In genomic region chr18:31040982-31041345, GRCh38 we compare ENCODE assay signal across 13 cellular contexts. TPM values are rescaled to one million over a fixed set of nuclear protein-coding genes. Genes with fewer than 3 reads are reported as not detected.
A peak's percentile ranks its signal among the peaks of the same experiment; 100 is the strongest.
DNase-seq lines count a peak whose midpoint lies in the region; ATAC-seq, FAIRE-seq and TF ChIP-seq lines count a peak whose summit lies in the region.
"Had no signal": no experiment of that assay in that cellular context is flagged by ENCODE, and none has a peak within 500 bp of the region (broad histone marks: within the 10 kb centered on the region; RNA-seq: fewer than 3 reads in every experiment).

No MANE protein-coding gene starts in this region.

- CTCF ChIA-PET in Calu3 (lab: Charles Lee): no interaction called here
- CTCF ChIA-PET in endothelial cell of umbilical vein (lab: Charles Lee): no interaction called here

- peaks cover 3% of the 10 kb centered on the region for H3K4me1 ChIP-seq in endothelial cell of umbilical vein (ENCODE audit: control insufficient read depth, extremely low read depth, insufficient read depth, low read length)

- TF ChIP-seq CTCF in Calu3 (IDR thresholded peaks at IDR 0.05; ENCODE audit: unreplicated experiment) (no peak), endothelial cell of umbilical vein (IDR thresholded peaks at IDR 0.05; ENCODE audit: extremely low read depth in 1 of 2, insufficient read depth in 1 of 2, low read depth in 1 of 2, low read length in 2 of 2) (no peak), nephron (IDR thresholded peaks at IDR 0.05; ENCODE audit: unreplicated experiment in 3 of 3) (no peak)

- H3K4me1 Mint-ChIP-seq in Calu3 (ENCODE audit: low read depth, unreplicated experiment) (peaks cover 19% of the 10 kb centered on the region), nephron (peaks cover 21% of the 10 kb centered on the region)

- no peaks in the 10 kb centered on the region for H3K36me3 ChIP-seq in endothelial cell of umbilical vein (ENCODE audit: control insufficient read depth in 2 of 2, extremely low read depth in 1 of 2, insufficient read depth in 2 of 2, low read length in 2 of 2)

- POLR2A ChIA-PET in endothelial cell of umbilical vein (lab: Charles Lee): no interaction called here

- peaks cover 27 to 49% of the 10 kb centered on the region in 2 experiments for H3K27me3 ChIP-seq in endothelial cell of umbilical vein (ENCODE audit: control insufficient read depth in 2 of 2, insufficient read depth in 2 of 2, low read length in 2 of 2)

- no peaks in the 10 kb centered on the region for H4K20me1 ChIP-seq in endothelial cell of umbilical vein (replicated peaks; ENCODE audit: control insufficient read depth, extremely low read depth, insufficient read depth, low read length)

- H3K9ac ChIP-seq in endothelial cell of umbilical vein (replicated peaks; ENCODE audit: extremely low read depth, insufficient read depth, low read length): no peak overlapping the region

- FAIRE-seq in endothelial cell of umbilical vein (lab: Jason Lieb, UNC): no peak

- intact Hi-C loops in Calu3 (cut with micrococcal nuclease; ENCODE audit: unreplicated experiment) (no loop called here), endothelial cell of umbilical vein (cut with micrococcal nuclease) (no loop called here), posterior cingulate gyrus (cut with DNase I) (no loop called here)

- no peak overlapping the region for H3K27ac ChIP-seq in endothelial cell of umbilical vein (ENCODE audit: insufficient read depth, low read depth, low read length)

- H3K4me3 Mint-ChIP-seq in Calu3 (ENCODE audit: low read depth, unreplicated experiment) (peak overlapping the region; percentile 75), nephron (peak overlapping the region; percentile 92 to 96 (median 96))

- no peaks in the 10 kb centered on the region for H3K79me2 ChIP-seq in endothelial cell of umbilical vein (ENCODE audit: control insufficient read depth, insufficient read depth, low read length)

- peak overlapping the region; percentile 19 for H3K4me2 ChIP-seq in endothelial cell of umbilical vein (ENCODE audit: insufficient read depth, low read length)

- H2AFZ ChIP-seq in endothelial cell of umbilical vein (ENCODE audit: low read depth, low read length): no peak overlapping the region

- ATAC-seq in HG03354 (IDR thresholded peaks at IDR 0.05; ENCODE audit: poor library complexity, severe bottlenecking, unreplicated experiment) (no peak), HG03095 (IDR thresholded peaks at IDR 0.05; ENCODE audit: unreplicated experiment) (no peak)

- no peaks in the 10 kb centered on the region for H3K9me1 ChIP-seq in endothelial cell of umbilical vein (replicated peaks; ENCODE audit: control insufficient read depth, extremely low read depth, insufficient read depth, low read length)

- DNase-seq in Calu3 (peak; percentile 27), NCI-H226 (peak; percentile 36), endothelial cell of umbilical vein (ENCODE audit: low read depth, low spot score) (no peak), posterior cingulate gyrus (no peak)
- DNase-seq in stimulated activated CD4-positive, alpha-beta T cell treated with anti-CD3 and anti-CD28 coated beads, Interleukin-2, amount 100 ng/mL, for 24 hours: no peak
- DNase-seq: GDM1, NCI-H2029 treated with DMSO at 0.1 percent for 48 hours had no signal

- peak overlapping the region; percentile 16 for H3K27ac Mint-ChIP-seq in Calu3 (ENCODE audit: unreplicated experiment)
- peak overlapping the region; percentile 88 to 96 (median 89) for H3K27ac Mint-ChIP-seq in nephron

- no peaks in the 10 kb centered on the region for H3K9me3 Mint-ChIP-seq in Calu3 (ENCODE audit: low read depth, unreplicated experiment)
- peaks cover 6% of the 10 kb centered on the region for H3K9me3 Mint-ChIP-seq in nephron

- dilution Hi-C loops in endothelial cell of umbilical vein (cut with MboI; ENCODE audit: extremely low pct_ligation_motif_present, low sequenced_read_pairs): no loop called here

- no peak for TF ChIP-seq POLR2A in endothelial cell of umbilical vein (IDR thresholded peaks at IDR 0.05; ENCODE audit: low read depth, low read length)

- H3K27me3 Mint-ChIP-seq in Calu3 (ENCODE audit: unreplicated experiment) (no peaks in the 10 kb centered on the region), nephron (ENCODE audit: low read depth) (peaks cover 76% of the 10 kb centered on the region)

- H3K36me3 Mint-ChIP-seq in Calu3 (ENCODE audit: insufficient read depth, unreplicated experiment) (peaks cover 26% of the 10 kb centered on the region), nephron (ENCODE audit: low read depth) (no peaks in the 10 kb centered on the region)

- no peak overlapping the region for H3K4me3 ChIP-seq in endothelial cell of umbilical vein (replicated peaks in 1 of 3; ENCODE audit: insufficient read depth in 1 of 3, low read depth in 1 of 3, low read length in 3 of 3)

- no TSS peak for BruUV-seq in Calu3 (replicated peaks; lab: Mats Ljungman, UMichigan)
- BruUV-seq in endothelial cell of umbilical vein (replicated peaks; lab: Mats Ljungman, UMichigan): no TSS peak

- no peaks in the 10 kb centered on the region for H3K9me3 ChIP-seq in endothelial cell of umbilical vein (replicated peaks; ENCODE audit: control insufficient read depth, insufficient read depth, low read length)

TF ChIP-seq in endothelial cell of umbilical vein, 7 proteins besides CTCF, POLR2A, EP300 and RAD21:
- no peak for TF ChIP-seq JUN (IDR thresholded peaks at IDR 0.05; ENCODE audit: borderline replicate concordance, insufficient read depth, insufficient read length, low read depth)
- no peak for TF ChIP-seq GATA2 (IDR thresholded peaks at IDR 0.05; ENCODE audit: insufficient read depth, insufficient read length, low read depth, low read length)
- TF ChIP-seq, protein P1, sequence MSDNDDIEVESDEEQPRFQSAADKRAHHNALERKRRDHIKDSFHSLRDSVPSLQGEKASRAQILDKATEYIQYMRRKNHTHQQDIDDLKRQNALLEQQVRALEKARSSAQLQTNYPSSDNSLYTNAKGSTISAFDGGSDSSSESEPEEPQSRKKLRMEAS (IDR thresholded peaks at IDR 0.05; ENCODE audit: insufficient read depth, insufficient read length): no peak
- no peak for TF ChIP-seq EZH2 (IDR thresholded peaks at IDR 0.05; ENCODE audit: borderline replicate concordance, low read depth, low read length, severe bottlenecking)
- no peak for TF ChIP-seq MYC (IDR thresholded peaks at IDR 0.05; ENCODE audit: low read depth, low read length)
- no peak for TF ChIP-seq FOS (IDR thresholded peaks at IDR 0.05; ENCODE audit: borderline replicate concordance, insufficient read depth, low read length)
- no peak for TF ChIP-seq POLR2AphosphoS5 (IDR thresholded peaks at IDR 0.05; ENCODE audit: insufficient read depth, low read depth, low read length)

RNA-seq across cellular contexts. Expression of gene DSC3, which starts 1.6 kb away (rescaled TPM):
- total RNA-seq in Calu3 (2022) (6.4 and 9.8 TPM in 2 replicates), endothelial cell of umbilical vein (0.18 and 0.23 TPM in 2 replicates)
- polyA plus RNA-seq in endothelial cell of umbilical vein: 0.04 and 0.14 TPM in 2 replicates
- polyA plus RNA-seq in endothelial cell of umbilical vein (2011; cell fraction: cytosol; rRNA removed): 0.04 and 0.05 TPM in 2 replicates
- 0.14 and 0.15 TPM in 2 replicates for polyA plus RNA-seq in endothelial cell of umbilical vein (2011; cell fraction: nucleus; rRNA removed)
- 0.05 and 0.50 TPM in 2 replicates for polyA plus RNA-seq in endothelial cell of umbilical vein (2012)
- polyA minus RNA-seq in endothelial cell of umbilical vein: 0.19 TPM in 1 of 2 replicates, not detected in the other
- polyA minus RNA-seq in endothelial cell of umbilical vein (2011; cell fraction: cytosol; rRNA and poly(A)+ RNA removed): not detected
- polyA minus RNA-seq in endothelial cell of umbilical vein (2011; cell fraction: nucleus; rRNA and poly(A)+ RNA removed): 0.10 and 0.14 TPM in 2 replicates
- total RNA-seq: OCI-LY7; T-helper 2 cell treated with Interferon-gamma antibody and Interleukin-4, amounts not matched to agents 100 ng/mL and 5 ng/mL, for 36 hours had no signal
- polyA plus RNA-seq: BJ had no signal

Comparison
In these comparisons a context has a peak if more than half of its experiments do, and no peak if none do; other contexts are left out.
1. DNase-seq: peak in Calu3 (single experiment) and NCI-H226 (single experiment); none in endothelial cell of umbilical vein (single experiment), stimulated activated CD4-positive, alpha-beta T cell treated with anti-CD3 and anti-CD28 coated beads, Interleukin-2, amount 100 ng/mL, for 24 hours (0 of 2) and posterior cingulate gyrus (0 of 10).